In genomic region chr15:55266547-55266946, GRCh38 we compare ENCODE assay signal across 15 cellular contexts. TPM values are rescaled to one million over a fixed set of nuclear protein-coding genes. Genes with fewer than 3 reads are reported as not detected.
DNase-seq lines count a peak whose midpoint lies in the region; ATAC-seq and TF ChIP-seq lines count a peak whose summit lies in the region.
"Had no signal": no experiment of that assay in that cellular context is flagged by ENCODE, and none has a peak within 500 bp of the region (broad histone marks: within the 10 kb centered on the region; RNA-seq: fewer than 3 reads in every experiment).

No MANE protein-coding gene starts in this region.

- no peak for DNase-seq in activated T-cell treated with anti-CD3 and anti-CD28 coated beads, Interleukin-2, amount 50 U/mL, for 72 hours
- no peak for DNase-seq in activated T-cell treated with anti-CD3 and anti-CD28 coated beads, Interleukin-2, amount 50 U/mL, for 48 hours
- DNase-seq in activated CD4-positive, alpha-beta memory T cell treated with anti-CD3 and anti-CD28 coated beads for 36 hours = no peak
- DNase-seq in esophagus squamous epithelium (lab: John Stamatoyannopoulos, UW) = no peak
- DNase-seq in stimulated activated naive B cell treated with anti-CD40 and anti-IgM and Interleukin-4, amounts not matched to agents 10 μg/mL and 1 μg/mL and 100 μg/mL, for 72 hours = no peak
- DNase-seq in ureter (ENCODE audit: low spot score) = no peak
- no peak for DNase-seq in DMS153 treated with DMSO at 0.1 percent for 48 hours (lab: John Stamatoyannopoulos, UW; ENCODE audit: unreplicated experiment)
- no peak for DNase-seq in DMS 273 treated with DMSO at 0.1 percent for 48 hours (lab: John Stamatoyannopoulos, UW)
- DNase-seq: body of pancreas; dorsolateral prefrontal cortex; HFFc6; kidney glomerular epithelial cell; RPMI8226; stimulated activated naive CD4-positive, alpha-beta T cell had no signal

- H3K4me3 ChIP-seq in esophagus squamous epithelium = no peak overlapping the region
- H3K4me3 ChIP-seq: body of pancreas had no signal

- peaks cover 0 to 15% (median 4%) of the 10 kb centered on the region in 3 donors for H3K4me1 ChIP-seq in esophagus squamous epithelium
- H3K4me1 ChIP-seq: body of pancreas had no signal

- H3K27me3 Mint-ChIP-seq in activated T-cell treated with anti-CD3 and anti-CD28 coated beads, Interleukin-2, amount 50 U/mL, for 72 hours (ENCODE audit: low read depth) = no peaks in the 10 kb centered on the region
- H3K27me3 Mint-ChIP-seq in activated CD4-positive, alpha-beta memory T cell treated with anti-CD3 and anti-CD28 coated beads for 36 hours = no peaks in the 10 kb centered on the region
- H3K27me3 Mint-ChIP-seq in stimulated activated naive B cell treated with anti-CD40 and anti-IgM and Interleukin-4, amounts not matched to agents 10 μg/mL and 1 μg/mL and 100 μg/mL, for 72 hours = no peaks in the 10 kb centered on the region

- ATAC-seq in activated T-cell treated with anti-CD3 and anti-CD28 coated beads, Interleukin-2, amount 50 U/mL, for 72 hours (replicated peaks in 1 of 2) = no peak
- ATAC-seq in stimulated activated naive B cell treated with anti-CD40 and anti-IgM and Interleukin-4, amounts not matched to agents 10 μg/mL and 1 μg/mL and 100 μg/mL, for 72 hours (replicated peaks) = no peak
- ATAC-seq: body of pancreas, WTC11 had no signal

- WGBS in esophagus squamous epithelium, 2 donors = 88 to 94% methylated on average over 2 of the region's 2 CpGs

- H3K4me1 Mint-ChIP-seq in activated T-cell treated with anti-CD3 and anti-CD28 coated beads, Interleukin-2, amount 50 U/mL, for 72 hours (ENCODE audit: low read depth) = peaks cover 62% of the 10 kb centered on the region
- H3K4me1 Mint-ChIP-seq in activated CD4-positive, alpha-beta memory T cell treated with anti-CD3 and anti-CD28 coated beads for 36 hours (ENCODE audit: low read depth) = peaks cover 65% of the 10 kb centered on the region
- peaks cover 20 to 51% of the 10 kb centered on the region in 2 donors for H3K4me1 Mint-ChIP-seq in stimulated activated naive B cell treated with anti-CD40 and anti-IgM and Interleukin-4, amounts not matched to agents 10 μg/mL and 1 μg/mL and 100 μg/mL, for 72 hours
- H3K4me1 Mint-ChIP-seq: WTC11 had no signal

- H3K9me3 ChIP-seq in esophagus squamous epithelium = no peaks in the 10 kb centered on the region
- H3K9me3 ChIP-seq: body of pancreas had no signal

- peak overlapping the region; percentile 90 for H3K27ac Mint-ChIP-seq in activated T-cell treated with anti-CD3 and anti-CD28 coated beads, Interleukin-2, amount 50 U/mL, for 72 hours
- H3K27ac Mint-ChIP-seq in activated CD4-positive, alpha-beta memory T cell treated with anti-CD3 and anti-CD28 coated beads for 36 hours = peak overlapping the region; percentile 90
- peak overlapping the region; percentile 92 for H3K27ac Mint-ChIP-seq in stimulated activated naive B cell treated with anti-CD40 and anti-IgM and Interleukin-4, amounts not matched to agents 10 μg/mL and 1 μg/mL and 100 μg/mL, for 72 hours
- H3K27ac Mint-ChIP-seq: HFFc6, WTC11 had no signal

- no peak for TF ChIP-seq POLR2A in esophagus squamous epithelium (IDR thresholded peaks at IDR 0.05)

- no peaks in the 10 kb centered on the region for H3K36me3 ChIP-seq in esophagus squamous epithelium

- peak overlapping the region; percentile 15 to 72 (median 48) for H3K27ac ChIP-seq in esophagus squamous epithelium

- peaks cover 19 to 55% of the 10 kb centered on the region in 2 donors for H3K36me3 Mint-ChIP-seq in activated T-cell treated with anti-CD3 and anti-CD28 coated beads, Interleukin-2, amount 50 U/mL, for 72 hours (ENCODE audit: insufficient read depth in 2 of 2)
- H3K36me3 Mint-ChIP-seq in activated CD4-positive, alpha-beta memory T cell treated with anti-CD3 and anti-CD28 coated beads for 36 hours = peaks cover 68% of the 10 kb centered on the region
- peaks cover 24 to 48% of the 10 kb centered on the region in 2 donors for H3K36me3 Mint-ChIP-seq in stimulated activated naive B cell treated with anti-CD40 and anti-IgM and Interleukin-4, amounts not matched to agents 10 μg/mL and 1 μg/mL and 100 μg/mL, for 72 hours
- H3K36me3 Mint-ChIP-seq: WTC11 had no signal

- no peaks in the 10 kb centered on the region for H3K9me3 Mint-ChIP-seq in activated T-cell treated with anti-CD3 and anti-CD28 coated beads, Interleukin-2, amount 50 U/mL, for 72 hours
- H3K9me3 Mint-ChIP-seq in activated CD4-positive, alpha-beta memory T cell treated with anti-CD3 and anti-CD28 coated beads for 36 hours = no peaks in the 10 kb centered on the region
- no peaks in the 10 kb centered on the region for H3K9me3 Mint-ChIP-seq in stimulated activated naive B cell treated with anti-CD40 and anti-IgM and Interleukin-4, amounts not matched to agents 10 μg/mL and 1 μg/mL and 100 μg/mL, for 72 hours
- H3K9me3 Mint-ChIP-seq: HFFc6, WTC11 had no signal

- H3K4me3 Mint-ChIP-seq in activated T-cell treated with anti-CD3 and anti-CD28 coated beads, Interleukin-2, amount 50 U/mL, for 72 hours = peak overlapping the region; percentile 70 to 72
- peak overlapping the region; percentile 2 for H3K4me3 Mint-ChIP-seq in activated CD4-positive, alpha-beta memory T cell treated with anti-CD3 and anti-CD28 coated beads for 36 hours
- H3K4me3 Mint-ChIP-seq in stimulated activated naive B cell treated with anti-CD40 and anti-IgM and Interleukin-4, amounts not matched to agents 10 μg/mL and 1 μg/mL and 100 μg/mL, for 72 hours = peak overlapping the region; percentile 4 to 81
- H3K4me3 Mint-ChIP-seq: HFFc6, WTC11 had no signal

- intact Hi-C loops in activated CD4-positive, alpha-beta memory T cell treated with anti-CD3 and anti-CD28 coated beads for 36 hours (cut with micrococcal nuclease) = loop anchor here (2.0 kb wide), 1 partner anchor 14 kb away; no protein-coding TSS in a partner anchor
- intact Hi-C loops in esophagus squamous epithelium (cut with DNase I) = no loop called here

- CTCF ChIA-PET in activated CD4-positive, alpha-beta memory T cell treated with anti-CD3 and anti-CD28 coated beads for 36 hours (lab: Charles Lee) = interaction anchor here (0.6 to 1.1 kb wide), 5 partner anchors 11 to 142 kb away, joined by 3 to 6 read pairs (median 4); partner anchors contain the start of genes CCPG1 and PIERCE2

- H3K27me3 ChIP-seq in esophagus squamous epithelium = no peaks in the 10 kb centered on the region
- H3K27me3 ChIP-seq: body of pancreas, dorsolateral prefrontal cortex had no signal

- TF ChIP-seq CTCF in esophagus squamous epithelium (IDR thresholded peaks at IDR 0.05) = no peak

- POLR2A ChIA-PET in activated CD4-positive, alpha-beta memory T cell treated with anti-CD3 and anti-CD28 coated beads for 36 hours (lab: Charles Lee) = interaction anchor here (0.6 to 2.2 kb wide), 6 partner anchors 10 to 52 kb away, joined by 3 to 15 read pairs (median 6); partner anchors contain the start of genes PIGB and PIGBOS1

RNA-seq across cellular contexts. Expression of gene RAB27A, which starts 23.1 kb away (rescaled TPM):
- 100 to 1,000 TPM; 203 to 205 TPM for total RNA-seq in activated T-cell treated with anti-CD3 and anti-CD28 coated beads, Interleukin-2, amount 50 U/mL, for 72 hours
- 100 to 1,000 TPM; 216 to 217 TPM for total RNA-seq in activated CD4-positive, alpha-beta memory T cell treated with anti-CD3 and anti-CD28 coated beads for 36 hours
- 10 to 100 TPM in 3 of 4 donors, 1 to 10 TPM in 1; 8.7 to 16.2 (median 11.7) TPM for total RNA-seq in esophagus squamous epithelium
- 29.0 TPM for total RNA-seq in ureter

RNA-seq across cellular contexts. Expression of gene PIGBOS1, which starts 52.4 kb away (rescaled TPM):
- total RNA-seq in activated T-cell treated with anti-CD3 and anti-CD28 coated beads, Interleukin-2, amount 50 U/mL, for 72 hours = 10 to 100 TPM; 13.0 to 14.5 TPM
- 10 to 100 TPM; 10.5 to 11.1 TPM for total RNA-seq in activated CD4-positive, alpha-beta memory T cell treated with anti-CD3 and anti-CD28 coated beads for 36 hours
- total RNA-seq in esophagus squamous epithelium (10 to 100 TPM in 2 of 4 donors, 1 to 10 TPM in 2; 2.6 to 13.5 (median 9.9) TPM), ureter (9.9 TPM)

RNA-seq across cellular contexts. Expression of gene PIGB, which starts 52.5 kb away (rescaled TPM):
- total RNA-seq in activated T-cell treated with anti-CD3 and anti-CD28 coated beads, Interleukin-2, amount 50 U/mL, for 72 hours = 10 to 100 TPM; 27.5 to 32.9 TPM
- total RNA-seq in activated CD4-positive, alpha-beta memory T cell treated with anti-CD3 and anti-CD28 coated beads for 36 hours = 10 to 100 TPM; 18.0 to 18.9 TPM
- total RNA-seq in esophagus squamous epithelium (10 to 100 TPM in 3 of 4 donors, 1 to 10 TPM in 1; 5.9 to 16.5 (median 13.0) TPM), ureter (23.0 TPM)

Comparison
In these comparisons a context has a peak if more than half of its experiments do, and no peak if none do; other contexts are left out.
1. H3K4me3 Mint-ChIP-seq: peak in every context shown above with its lines; median percentile 71 in activated T-cell treated with anti-CD3 and anti-CD28 coated beads, Interleukin-2, amount 50 U/mL, for 72 hours; 42 in stimulated activated naive B cell treated with anti-CD40 and anti-IgM and Interleukin-4, amounts not matched to agents 10 μg/mL and 1 μg/mL and 100 μg/mL, for 72 hours; 2 in activated CD4-positive, alpha-beta memory T cell treated with anti-CD3 and anti-CD28 coated beads for 36 hours.